Comparison of ENCODE assay signal across 1 cellular context in genomic region chr15:78449220-78449999, GRCh38.
TF ChIP-seq lines count a peak whose summit lies in the region.

No MANE protein-coding gene starts in this region.

TF ChIP-seq in HEK293, 187 proteins besides CTCF, POLR2A, EP300 and RAD21 (continued from another document):
- TF ChIP-seq TSHZ1 (tag by site-specific recombination; IDR thresholded peaks at IDR 0.05; ENCODE audit: borderline replicate concordance), result 0 out of 2 replicates have a peak, but pooled peaks have one; percentile 34
- TF ChIP-seq, protein P1, sequence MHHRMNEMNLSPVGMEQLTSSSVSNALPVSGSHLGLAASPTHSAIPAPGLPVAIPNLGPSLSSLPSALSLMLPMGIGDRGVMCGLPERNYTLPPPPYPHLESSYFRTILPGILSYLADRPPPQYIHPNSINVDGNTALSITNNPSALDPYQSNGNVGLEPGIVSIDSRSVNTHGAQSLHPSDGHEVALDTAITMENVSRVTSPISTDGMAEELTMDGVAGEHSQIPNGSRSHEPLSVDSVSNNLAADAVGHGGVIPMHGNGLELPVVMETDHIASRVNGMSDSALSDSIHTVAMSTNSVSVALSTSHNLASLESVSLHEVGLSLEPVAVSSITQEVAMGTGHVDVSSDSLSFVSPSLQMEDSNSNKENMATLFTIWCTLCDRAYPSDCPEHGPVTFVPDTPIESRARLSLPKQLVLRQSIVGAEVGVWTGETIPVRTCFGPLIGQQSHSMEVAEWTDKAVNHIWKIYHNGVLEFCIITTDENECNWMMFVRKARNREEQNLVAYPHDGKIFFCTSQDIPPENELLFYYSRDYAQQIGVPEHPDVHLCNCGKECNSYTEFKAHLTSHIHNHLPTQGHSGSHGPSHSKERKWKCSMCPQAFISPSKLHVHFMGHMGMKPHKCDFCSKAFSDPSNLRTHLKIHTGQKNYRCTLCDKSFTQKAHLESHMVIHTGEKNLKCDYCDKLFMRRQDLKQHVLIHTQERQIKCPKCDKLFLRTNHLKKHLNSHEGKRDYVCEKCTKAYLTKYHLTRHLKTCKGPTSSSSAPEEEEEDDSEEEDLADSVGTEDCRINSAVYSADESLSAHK (tag by site-specific recombination; IDR thresholded peaks at IDR 0.05), result no peak
- no peak for TF ChIP-seq ZFP3 (tag by site-specific recombination; IDR thresholded peaks at IDR 0.05; ENCODE audit: low read depth)
- no peak for TF ChIP-seq YY2 (tag by site-specific recombination; IDR thresholded peaks at IDR 0.05)
